ENCODE assay signal across 1 cellular context in genomic region chr12:110280784-110281548, GRCh38.
TF ChIP-seq lines count a peak whose summit lies in the region.

TSS of gene ATP2A2 (plus strand) at chr12:110281247. CDS start at chr12:110281790, 543 bp downstream.

TF ChIP-seq in HEK293, 187 proteins besides CTCF, POLR2A, EP300 and RAD21 (continued from another document and continues in another):
- TF ChIP-seq ZNF175 (tag by site-specific recombination; IDR thresholded peaks at IDR 0.05) (no peak), ZNF626 (tag by site-specific recombination; IDR thresholded peaks at IDR 0.05) (no peak), ZSCAN18 (tag by site-specific recombination; IDR thresholded peaks at IDR 0.05) (no peak), ZFHX2 (tag by site-specific recombination; conservative IDR thresholded peaks at IDR 0.05) (peak; percentile 96), MEIS1 (CRISPR knock-in tag; IDR thresholded peaks at IDR 0.05; ENCODE audit: borderline replicate concordance) (no peak), ZNF433 (tag by site-specific recombination; IDR thresholded peaks at IDR 0.05; ENCODE audit: low read depth) (no peak), TCF7L2 (IDR thresholded peaks at IDR 0.05; ENCODE audit: borderline replicate concordance, low read depth, low read length) (no peak), YY2 (tag by site-specific recombination; IDR thresholded peaks at IDR 0.05) (no peak), RBAK (tag by site-specific recombination; IDR thresholded peaks at IDR 0.05) (no peak), ZNF202 (tag by site-specific recombination; IDR thresholded peaks at IDR 0.05; ENCODE audit: borderline replicate concordance) (no peak), KLF7 (tag by site-specific recombination; IDR thresholded peaks at IDR 0.05; ENCODE audit: borderline replicate concordance) (0 out of 2 replicates have a peak, but pooled peaks have one; percentile 54), ZNF114 (tag by site-specific recombination; IDR thresholded peaks at IDR 0.05) (no peak), ZBTB8A (tag by site-specific recombination; IDR thresholded peaks at IDR 0.05) (peak; percentile 98), ZBTB1 (tag by site-specific recombination; IDR thresholded peaks at IDR 0.05) (no peak; the same call in 1 of the 2 replicates), ZNF146 (tag by site-specific recombination; IDR thresholded peaks at IDR 0.05) (no peak), ZNF548 (tag by site-specific recombination; IDR thresholded peaks at IDR 0.05) (no peak), ZNF292 (tag by site-specific recombination; IDR thresholded peaks at IDR 0.05; ENCODE audit: borderline replicate concordance, low read depth) (no peak), ZNF76 (tag by site-specific recombination; IDR thresholded peaks at IDR 0.05; ENCODE audit: borderline replicate concordance, low read depth) (peak; percentile 75; the same call in 1 of the 2 replicates), HIC1 (tag by site-specific recombination; IDR thresholded peaks at IDR 0.05) (peak; percentile 73; the same call in 1 of the 2 replicates), ZNF596 (tag by site-specific recombination; IDR thresholded peaks at IDR 0.05) (peak; percentile 39; the same call in 1 of the 2 replicates), ZNF629 (tag by site-specific recombination; IDR thresholded peaks at IDR 0.05) (0 out of 2 replicates have a peak, but pooled peaks have one; percentile 26), ZNF830 (tag by site-specific recombination; IDR thresholded peaks at IDR 0.05; ENCODE audit: low read depth) (no peak), ZNF544 (tag by site-specific recombination; IDR thresholded peaks at IDR 0.05) (no peak), KLF9 (tag by site-specific recombination; IDR thresholded peaks at IDR 0.05; ENCODE audit: low read depth) (peak; percentile 73; the same call in 1 of the 2 replicates), WT1 (tag by site-specific recombination; IDR thresholded peaks at IDR 0.05) (no peak), ZNF747 (tag by site-specific recombination; IDR thresholded peaks at IDR 0.05) (no peak), KLF10 (tag by site-specific recombination; IDR thresholded peaks at IDR 0.05) (peak; percentile 30; the same call in 1 of the 2 replicates), ZNF121 (tag by site-specific recombination; IDR thresholded peaks at IDR 0.05) (no peak), ZBTB48 (tag by site-specific recombination; IDR thresholded peaks at IDR 0.05) (no peak), ZFP3 (tag by site-specific recombination; IDR thresholded peaks at IDR 0.05; ENCODE audit: low read depth) (no peak), ZNF302 (tag by site-specific recombination; IDR thresholded peaks at IDR 0.05; ENCODE audit: low read depth) (no peak), ZNF416 (tag by site-specific recombination; IDR thresholded peaks at IDR 0.05) (no peak), ZFP41 (tag by site-specific recombination; IDR thresholded peaks at IDR 0.05; ENCODE audit: borderline replicate concordance) (no peak), PRDM1 (tag by site-specific recombination; IDR thresholded peaks at IDR 0.05) (no peak), ZFP37 (tag by site-specific recombination; IDR thresholded peaks at IDR 0.05) (no peak), ZNF423 (tag by site-specific recombination; IDR thresholded peaks at IDR 0.05) (0 out of 2 replicates have a peak, but pooled peaks have one; percentile 48), ZNF510 (tag by site-specific recombination; IDR thresholded peaks at IDR 0.05; ENCODE audit: insufficient replicate concordance) (no peak), ZNF426 (tag by site-specific recombination; IDR thresholded peaks at IDR 0.05) (no peak), GLIS1 (tag by site-specific recombination; IDR thresholded peaks at IDR 0.05) (peak; percentile 49; the same call in 1 of the 2 replicates), ZNF221 (tag by site-specific recombination; IDR thresholded peaks at IDR 0.05; ENCODE audit: borderline replicate concordance) (no peak), SCRT2 (tag by site-specific recombination; IDR thresholded peaks at IDR 0.05) (no peak), ZNF529 (tag by site-specific recombination; IDR thresholded peaks at IDR 0.05; ENCODE audit: insufficient replicate concordance) (no peak), ZNF335 (tag by site-specific recombination; conservative IDR thresholded peaks at IDR 0.05) (peak; percentile 93), KLF1 (tag by site-specific recombination; IDR thresholded peaks at IDR 0.05) (peak; percentile 83), ZNF561 (tag by site-specific recombination; IDR thresholded peaks at IDR 0.05; ENCODE audit: borderline replicate concordance) (no peak; the same call in 1 of the 2 replicates), ZNF138 (tag by site-specific recombination; IDR thresholded peaks at IDR 0.05; ENCODE audit: borderline replicate concordance) (no peak), ZNF660 (tag by site-specific recombination; IDR thresholded peaks at IDR 0.05) (peak; percentile 56; the same call in 1 of the 2 replicates), ZBTB17 (tag by site-specific recombination; IDR thresholded peaks at IDR 0.05) (peak; percentile 31; the same call in 1 of the 2 replicates), ZNF449 (tag by site-specific recombination; IDR thresholded peaks at IDR 0.05) (no peak), ZNF132 (tag by site-specific recombination; IDR thresholded peaks at IDR 0.05; ENCODE audit: borderline replicate concordance) (no peak), SALL2 (tag by site-specific recombination; IDR thresholded peaks at IDR 0.05; ENCODE audit: borderline replicate concordance) (no peak), ZNF324 (tag by site-specific recombination; IDR thresholded peaks at IDR 0.05) (0 out of 2 replicates have a peak, but pooled peaks have one; percentile 45)
- TF ChIP-seq, protein P1, sequence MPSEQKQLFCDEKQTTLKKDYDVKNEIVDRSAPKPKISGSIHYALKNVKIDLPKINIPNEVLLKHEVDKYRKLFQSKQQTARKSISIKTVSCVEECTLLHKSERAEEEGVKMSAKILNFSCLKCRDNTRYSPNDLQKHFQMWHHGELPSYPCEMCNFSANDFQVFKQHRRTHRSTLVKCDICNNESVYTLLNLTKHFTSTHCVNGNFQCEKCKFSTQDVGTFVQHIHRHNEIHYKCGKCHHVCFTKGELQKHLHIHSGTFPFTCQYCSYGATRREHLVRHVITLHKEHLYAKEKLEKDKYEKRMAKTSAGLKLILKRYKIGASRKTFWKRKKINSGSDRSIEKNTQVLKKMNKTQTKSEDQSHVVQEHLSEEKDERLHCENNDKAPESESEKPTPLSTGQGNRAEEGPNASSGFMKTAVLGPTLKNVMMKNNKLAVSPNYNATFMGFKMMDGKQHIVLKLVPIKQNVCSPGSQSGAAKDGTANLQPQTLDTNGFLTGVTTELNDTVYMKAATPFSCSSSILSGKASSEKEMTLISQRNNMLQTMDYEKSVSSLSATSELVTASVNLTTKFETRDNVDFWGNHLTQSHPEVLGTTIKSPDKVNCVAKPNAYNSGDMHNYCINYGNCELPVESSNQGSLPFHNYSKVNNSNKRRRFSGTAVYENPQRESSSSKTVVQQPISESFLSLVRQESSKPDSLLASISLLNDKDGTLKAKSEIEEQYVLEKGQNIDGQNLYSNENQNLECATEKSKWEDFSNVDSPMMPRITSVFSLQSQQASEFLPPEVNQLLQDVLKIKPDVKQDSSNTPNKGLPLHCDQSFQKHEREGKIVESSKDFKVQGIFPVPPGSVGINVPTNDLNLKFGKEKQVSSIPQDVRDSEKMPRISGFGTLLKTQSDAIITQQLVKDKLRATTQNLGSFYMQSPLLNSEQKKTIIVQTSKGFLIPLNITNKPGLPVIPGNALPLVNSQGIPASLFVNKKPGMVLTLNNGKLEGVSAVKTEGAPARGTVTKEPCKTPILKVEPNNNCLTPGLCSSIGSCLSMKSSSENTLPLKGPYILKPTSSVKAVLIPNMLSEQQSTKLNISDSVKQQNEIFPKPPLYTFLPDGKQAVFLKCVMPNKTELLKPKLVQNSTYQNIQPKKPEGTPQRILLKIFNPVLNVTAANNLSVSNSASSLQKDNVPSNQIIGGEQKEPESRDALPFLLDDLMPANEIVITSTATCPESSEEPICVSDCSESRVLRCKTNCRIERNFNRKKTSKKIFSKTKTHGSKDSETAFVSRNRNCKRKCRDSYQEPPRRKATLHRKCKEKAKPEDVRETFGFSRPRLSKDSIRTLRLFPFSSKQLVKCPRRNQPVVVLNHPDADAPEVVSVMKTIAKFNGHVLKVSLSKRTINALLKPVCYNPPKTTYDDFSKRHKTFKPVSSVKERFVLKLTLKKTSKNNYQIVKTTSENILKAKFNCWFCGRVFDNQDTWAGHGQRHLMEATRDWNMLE (tag by site-specific recombination; conservative IDR thresholded peaks at IDR 0.05; ENCODE audit: low read depth) = no peak
- TF ChIP-seq, protein P2, sequence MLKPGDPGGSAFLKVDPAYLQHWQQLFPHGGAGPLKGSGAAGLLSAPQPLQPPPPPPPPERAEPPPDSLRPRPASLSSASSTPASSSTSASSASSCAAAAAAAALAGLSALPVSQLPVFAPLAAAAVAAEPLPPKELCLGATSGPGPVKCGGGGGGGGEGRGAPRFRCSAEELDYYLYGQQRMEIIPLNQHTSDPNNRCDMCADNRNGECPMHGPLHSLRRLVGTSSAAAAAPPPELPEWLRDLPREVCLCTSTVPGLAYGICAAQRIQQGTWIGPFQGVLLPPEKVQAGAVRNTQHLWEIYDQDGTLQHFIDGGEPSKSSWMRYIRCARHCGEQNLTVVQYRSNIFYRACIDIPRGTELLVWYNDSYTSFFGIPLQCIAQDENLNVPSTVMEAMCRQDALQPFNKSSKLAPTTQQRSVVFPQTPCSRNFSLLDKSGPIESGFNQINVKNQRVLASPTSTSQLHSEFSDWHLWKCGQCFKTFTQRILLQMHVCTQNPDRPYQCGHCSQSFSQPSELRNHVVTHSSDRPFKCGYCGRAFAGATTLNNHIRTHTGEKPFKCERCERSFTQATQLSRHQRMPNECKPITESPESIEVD (tag by site-specific recombination; IDR thresholded peaks at IDR 0.05) = no peak
- TF ChIP-seq, protein P3, sequence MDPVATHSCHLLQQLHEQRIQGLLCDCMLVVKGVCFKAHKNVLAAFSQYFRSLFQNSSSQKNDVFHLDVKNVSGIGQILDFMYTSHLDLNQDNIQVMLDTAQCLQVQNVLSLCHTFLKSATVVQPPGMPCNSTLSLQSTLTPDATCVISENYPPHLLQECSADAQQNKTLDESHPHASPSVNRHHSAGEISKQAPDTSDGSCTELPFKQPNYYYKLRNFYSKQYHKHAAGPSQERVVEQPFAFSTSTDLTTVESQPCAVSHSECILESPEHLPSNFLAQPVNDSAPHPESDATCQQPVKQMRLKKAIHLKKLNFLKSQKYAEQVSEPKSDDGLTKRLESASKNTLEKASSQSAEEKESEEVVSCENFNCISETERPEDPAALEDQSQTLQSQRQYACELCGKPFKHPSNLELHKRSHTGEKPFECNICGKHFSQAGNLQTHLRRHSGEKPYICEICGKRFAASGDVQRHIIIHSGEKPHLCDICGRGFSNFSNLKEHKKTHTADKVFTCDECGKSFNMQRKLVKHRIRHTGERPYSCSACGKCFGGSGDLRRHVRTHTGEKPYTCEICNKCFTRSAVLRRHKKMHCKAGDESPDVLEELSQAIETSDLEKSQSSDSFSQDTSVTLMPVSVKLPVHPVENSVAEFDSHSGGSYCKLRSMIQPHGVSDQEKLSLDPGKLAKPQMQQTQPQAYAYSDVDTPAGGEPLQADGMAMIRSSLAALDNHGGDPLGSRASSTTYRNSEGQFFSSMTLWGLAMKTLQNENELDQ (tag by site-specific recombination; IDR thresholded peaks at IDR 0.05; ENCODE audit: low read depth) = no peak
- TF ChIP-seq, protein P4, sequence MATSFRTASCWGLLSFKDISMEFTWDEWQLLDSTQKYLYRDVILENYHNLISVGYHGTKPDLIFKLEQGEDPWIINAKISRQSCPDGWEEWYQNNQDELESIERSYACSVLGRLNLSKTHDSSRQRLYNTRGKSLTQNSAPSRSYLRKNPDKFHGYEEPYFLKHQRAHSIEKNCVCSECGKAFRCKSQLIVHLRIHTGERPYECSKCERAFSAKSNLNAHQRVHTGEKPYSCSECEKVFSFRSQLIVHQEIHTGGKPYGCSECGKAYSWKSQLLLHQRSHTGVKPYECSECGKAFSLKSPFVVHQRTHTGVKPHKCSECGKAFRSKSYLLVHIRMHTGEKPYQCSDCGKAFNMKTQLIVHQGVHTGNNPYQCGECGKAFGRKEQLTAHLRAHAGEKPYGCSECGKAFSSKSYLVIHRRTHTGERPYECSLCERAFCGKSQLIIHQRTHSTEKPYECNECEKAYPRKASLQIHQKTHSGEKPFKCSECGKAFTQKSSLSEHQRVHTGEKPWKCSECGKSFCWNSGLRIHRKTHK (tag by site-specific recombination; IDR thresholded peaks at IDR 0.05) = no peak
